In the genomic region with DNA sequence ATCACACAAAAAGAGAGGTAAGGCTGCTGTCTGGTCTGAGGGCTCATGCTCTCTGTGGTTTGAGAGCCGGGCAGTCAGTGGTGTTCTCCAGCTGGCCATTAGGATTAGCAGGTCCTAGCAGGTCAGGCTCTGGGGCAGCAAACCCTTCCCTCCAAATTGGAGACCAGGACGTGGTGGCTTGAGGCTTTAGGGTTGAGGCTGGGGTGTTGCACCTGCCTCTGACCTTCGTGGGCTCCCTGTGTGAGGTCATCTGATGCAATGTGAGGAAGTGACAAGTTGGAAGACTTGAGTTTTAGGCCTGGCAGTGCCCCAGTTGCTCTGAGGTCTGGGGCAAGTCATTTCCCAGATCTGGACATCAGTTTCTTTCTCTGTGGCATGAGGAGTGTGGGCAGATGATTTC, we compare ENCODE assay signal across 13 cellular contexts. TPM values are rescaled to one million over a fixed set of nuclear protein-coding genes. Genes with fewer than 3 reads are reported as not detected.
DNase-seq lines count a peak whose midpoint lies in the region; ATAC-seq and TF ChIP-seq lines count a peak whose summit lies in the region.
"Had no signal": no experiment of that assay in that cellular context is flagged by ENCODE, and none has a peak within 500 bp of the region (broad histone marks: within the 10 kb centered on the region; RNA-seq: fewer than 3 reads in every experiment).

No MANE protein-coding gene starts in this region.

- no peaks in the 10 kb centered on the region for H3K9me3 Mint-ChIP-seq in CD4-positive, CD25-positive, alpha-beta regulatory T cell
- H3K9me3 Mint-ChIP-seq in activated naive CD8-positive, alpha-beta T cell (ENCODE audit: low read depth) = no peaks in the 10 kb centered on the region

- H3K9me2 ChIP-seq in PC-3 (replicated peaks; ENCODE audit: low read length) = no peaks in the 10 kb centered on the region
- H3K9me2 ChIP-seq: SK-N-SH had no signal

- peak overlapping the region; percentile 70 for H3K23ac ChIP-seq in neuronal stem cell (ENCODE audit: low read depth, low read length, poor library complexity)

- H3K4me2 ChIP-seq in neuronal stem cell (ENCODE audit: insufficient read depth, low read length, poor library complexity, severe bottlenecking) (no peak overlapping the region), PC-3 (ENCODE audit: low read length) (no peak overlapping the region)
- H3K4me2 ChIP-seq: SK-N-SH had no signal

- no peak for ATAC-seq in CD4-positive, CD25-positive, alpha-beta regulatory T cell (ENCODE audit: low read depth in 2 of 2)
- ATAC-seq in PC-3 (no peak), HG03175 (IDR thresholded peaks at IDR 0.05; ENCODE audit: unreplicated experiment) (no peak), HG03159 (IDR thresholded peaks at IDR 0.05; ENCODE audit: unreplicated experiment) (no peak)

- H3F3A ChIP-seq in PC-3 (ENCODE audit: low read length, unreplicated experiment) = no peaks in the 10 kb centered on the region

- peaks cover 16% of the 10 kb centered on the region for H3K36me3 Mint-ChIP-seq in CD4-positive, CD25-positive, alpha-beta regulatory T cell
- peaks cover 2% of the 10 kb centered on the region for H3K36me3 Mint-ChIP-seq in activated naive CD8-positive, alpha-beta T cell

- H4K20me1 ChIP-seq in PC-3 (ENCODE audit: low read length) = peaks cover 60% of the 10 kb centered on the region

- H3K4me1 Mint-ChIP-seq in CD4-positive, CD25-positive, alpha-beta regulatory T cell = peaks cover 13 to 53% (median 46%) of the 10 kb centered on the region in 4 donors
- H3K4me1 Mint-ChIP-seq in activated naive CD8-positive, alpha-beta T cell (ENCODE audit: low read depth) = peaks cover 57% of the 10 kb centered on the region

- CTCF ChIA-PET in PC-3 (lab: Charles Lee) = no interaction called here

- H3K27me3 Mint-ChIP-seq in CD4-positive, CD25-positive, alpha-beta regulatory T cell = no peaks in the 10 kb centered on the region
- H3K27me3 Mint-ChIP-seq in activated naive CD8-positive, alpha-beta T cell = no peaks in the 10 kb centered on the region

- H3K14ac ChIP-seq in neuronal stem cell (ENCODE audit: low read length) = no peak overlapping the region

- H4K8ac ChIP-seq in neuronal stem cell (ENCODE audit: low read depth, low read length) = no peak overlapping the region

- H3K79me2 ChIP-seq in PC-3 (ENCODE audit: low read length) = peaks cover 73% of the 10 kb centered on the region

- H2AFZ ChIP-seq in neuronal stem cell (ENCODE audit: low read length) (no peak overlapping the region), PC-3 (ENCODE audit: low read length) (no peak overlapping the region)

- no peak overlapping the region for H3K27ac ChIP-seq in CD4-positive, CD25-positive, alpha-beta regulatory T cell (ENCODE audit: insufficient read depth, low read length, poor library complexity, severe bottlenecking)
- H3K27ac ChIP-seq in neuronal stem cell (replicated peaks; ENCODE audit: low read length) (no peak overlapping the region), PC-3 (ENCODE audit: low read length) (no peak overlapping the region)

- no CpG with 5 or more reads among the region's 3 CpGs for WGBS in neuronal stem cell (ENCODE audit: extremely low coverage in 2 of 2, insufficient read length in 2 of 2, insufficient replicate concordance in 1 of 2), 2 donors

- H3K4me3 ChIP-seq in CD4-positive, CD25-positive, alpha-beta regulatory T cell (ENCODE audit: low read depth, low read length) = no peak overlapping the region
- H3K4me3 ChIP-seq in neuronal stem cell (ENCODE audit: low read length in 2 of 2) = no peak overlapping the region
- no peak overlapping the region for H3K4me3 ChIP-seq in PC-3 (ENCODE audit: low read length)

- intact Hi-C loops in PC-3 (cut with micrococcal nuclease) = no loop called here

- DNase-seq in CD4-positive, CD25-positive, alpha-beta regulatory T cell = no peak
- DNase-seq in LHCN-M2 (ENCODE audit: low read depth) (peak; percentile 71), neuronal stem cell (ENCODE audit: low spot score) (no peak), PC-3 (no peak), COR-L47 (lab: John Stamatoyannopoulos, UW) (no peak)
- DNase-seq: DMS53; NCI-H1092; SK-N-SH; stimulated activated CD8-positive, alpha-beta memory T cell treated with anti-CD3 and anti-CD28 coated beads, Interleukin-4, amount 100 ng/mL, for 48 hours had no signal

- H3K18ac ChIP-seq in neuronal stem cell (ENCODE audit: low read length) = no peak overlapping the region

- H3K27me3 ChIP-seq in CD4-positive, CD25-positive, alpha-beta regulatory T cell (ENCODE audit: control insufficient read depth, insufficient read depth, low read length) = no peaks in the 10 kb centered on the region
- no peaks in the 10 kb centered on the region for H3K27me3 ChIP-seq in neuronal stem cell (ENCODE audit: control insufficient read depth in 3 of 3, insufficient read depth in 3 of 3, low read depth in 1 of 3, low read length in 3 of 3)
- no peaks in the 10 kb centered on the region for H3K27me3 ChIP-seq in PC-3 (ENCODE audit: low read length)

- no peak overlapping the region for H2BK12ac ChIP-seq in neuronal stem cell (ENCODE audit: low read length)

- H2BK15ac ChIP-seq in neuronal stem cell (ENCODE audit: low read length) = no peak overlapping the region

- H4K91ac ChIP-seq in neuronal stem cell (ENCODE audit: low read depth, low read length, poor library complexity) = no peak overlapping the region

- H3K4ac ChIP-seq in neuronal stem cell (ENCODE audit: low read length) = no peak overlapping the region

- no peak overlapping the region for H2BK120ac ChIP-seq in neuronal stem cell (ENCODE audit: low read depth, low read length)

- POLR2A ChIA-PET in PC-3 (lab: Charles Lee; ENCODE audit: unreplicated experiment) = no interaction called here

- TF ChIP-seq CTCF in PC-3 (conservative IDR thresholded peaks at IDR 0.05; ENCODE audit: low read depth, low read length) = no peak

- no peak overlapping the region for H2BK5ac ChIP-seq in neuronal stem cell (ENCODE audit: low read length)

- H3K9me3 ChIP-seq in CD4-positive, CD25-positive, alpha-beta regulatory T cell (ENCODE audit: control insufficient read depth in 2 of 2, low read length in 2 of 2) = no peaks in the 10 kb centered on the region
- H3K9me3 ChIP-seq in neuronal stem cell (replicated peaks in 1 of 2; ENCODE audit: control insufficient read depth in 2 of 2, insufficient read depth in 1 of 2, low read depth in 1 of 2, low read length in 2 of 2) = peaks cover 0 to under 1% of the 10 kb centered on the region in 2 donors
- H3K9me3 ChIP-seq in PC-3 (ENCODE audit: low read length) = no peaks in the 10 kb centered on the region
- H3K9me3 ChIP-seq: SK-N-SH had no signal

- H2AK5ac ChIP-seq in neuronal stem cell (ENCODE audit: low read depth, low read length) = no peak overlapping the region

- H3K4me1 ChIP-seq in CD4-positive, CD25-positive, alpha-beta regulatory T cell (ENCODE audit: control insufficient read depth, insufficient read depth, low read length, poor library complexity, severe bottlenecking) = peaks cover 41% of the 10 kb centered on the region
- H3K4me1 ChIP-seq in neuronal stem cell (ENCODE audit: control insufficient read depth in 2 of 2, insufficient read depth in 1 of 2, low read depth in 1 of 2, low read length in 2 of 2) (peaks cover 3 to 11% of the 10 kb centered on the region in 2 donors), PC-3 (ENCODE audit: insufficient read depth, low read length) (no peaks in the 10 kb centered on the region)

- peaks cover 13% of the 10 kb centered on the region for H3K79me1 ChIP-seq in neuronal stem cell (ENCODE audit: low read depth, low read length)

- no TSS peak for BruUV-seq in PC-3 (replicated peaks; lab: Mats Ljungman, UMichigan)

- no peak overlapping the region for H3K4me3 Mint-ChIP-seq in CD4-positive, CD25-positive, alpha-beta regulatory T cell
- H3K4me3 Mint-ChIP-seq in activated naive CD8-positive, alpha-beta T cell = no peak overlapping the region

- peaks cover 40% of the 10 kb centered on the region for H3K36me3 ChIP-seq in CD4-positive, CD25-positive, alpha-beta regulatory T cell (ENCODE audit: control insufficient read depth, insufficient read depth, low read length)
- H3K36me3 ChIP-seq in neuronal stem cell (replicated peaks in 1 of 2; ENCODE audit: control insufficient read depth in 2 of 2, insufficient read depth in 2 of 2, low read length in 2 of 2) (peaks cover 22 to 62% of the 10 kb centered on the region in 2 donors), PC-3 (ENCODE audit: low read depth, low read length) (peaks cover 34% of the 10 kb centered on the region)

- peak overlapping the region; percentile 29 to 53 (median 46) for H3K27ac Mint-ChIP-seq in CD4-positive, CD25-positive, alpha-beta regulatory T cell
- peak overlapping the region; percentile 90 for H3K27ac Mint-ChIP-seq in activated naive CD8-positive, alpha-beta T cell

- H3K9ac ChIP-seq in neuronal stem cell (ENCODE audit: low read depth, low read length, poor library complexity) = no peak overlapping the region
- H3K9ac ChIP-seq in PC-3 (ENCODE audit: low read length) = no peak overlapping the region
- H3K9ac ChIP-seq: SK-N-SH had no signal

RNA-seq across cellular contexts. Expression of a gene that starts 24.4 kb away (rescaled TPM):
- 136 TPM for total RNA-seq in CD4-positive, CD25-positive, alpha-beta regulatory T cell
- polyA plus RNA-seq in CD4-positive, CD25-positive, alpha-beta regulatory T cell = 10 to 100 TPM; 36.9 to 54.5 (median 44.6) TPM
- 118 and 123 TPM in 2 replicates for total RNA-seq in LHCN-M2 (2014; rRNA removed)
- 146 TPM for polyA plus RNA-seq in LHCN-M2 (2012)
- polyA plus RNA-seq in neuronal stem cell (2013, experiment 1 of 2) = 98.0 TPM
- 96.9 TPM for polyA plus RNA-seq in neuronal stem cell (2013, experiment 2 of 2)
- 119 and 136 TPM in 2 replicates for total RNA-seq in PC-3 (2014; rRNA removed)

RNA-seq across cellular contexts. Expression of a gene that starts 39.1 kb away (rescaled TPM):
- 22.0 TPM for total RNA-seq in CD4-positive, CD25-positive, alpha-beta regulatory T cell
- polyA plus RNA-seq in CD4-positive, CD25-positive, alpha-beta regulatory T cell = 10 to 100 TPM; 13.5 to 23.2 (median 21.5) TPM
- total RNA-seq in LHCN-M2 (2014; rRNA removed) (13.0 and 14.5 TPM in 2 replicates), PC-3 (2014; rRNA removed) (13.1 and 16.0 TPM in 2 replicates)
- 8.8 TPM for polyA plus RNA-seq in LHCN-M2 (2012)
- 11.8 TPM for polyA plus RNA-seq in neuronal stem cell (2013, experiment 1 of 2)
- 10.9 TPM for polyA plus RNA-seq in neuronal stem cell (2013, experiment 2 of 2)

RNA-seq across cellular contexts. Expression of a gene that starts 45.8 kb away (rescaled TPM):
- not detected for total RNA-seq in CD4-positive, CD25-positive, alpha-beta regulatory T cell
- polyA plus RNA-seq in CD4-positive, CD25-positive, alpha-beta regulatory T cell = not detected
- not detected in 2 replicates for total RNA-seq in LHCN-M2 (2014; rRNA removed)
- polyA plus RNA-seq in LHCN-M2 (2012) = 0.05 TPM
- 0.17 TPM for polyA plus RNA-seq in neuronal stem cell (2013, experiment 1 of 2)
- 0.10 TPM for polyA plus RNA-seq in neuronal stem cell (2013, experiment 2 of 2)
- not detected in 2 replicates for total RNA-seq in PC-3 (2014; rRNA removed)
- total RNA-seq: epithelial cell of proximal tubule had no signal

RNA-seq across cellular contexts. Expression of a gene that starts 49.1 kb away (rescaled TPM):
- total RNA-seq in CD4-positive, CD25-positive, alpha-beta regulatory T cell = 147 TPM
- 100 to 1,000 TPM; 276 to 323 (median 303) TPM for polyA plus RNA-seq in CD4-positive, CD25-positive, alpha-beta regulatory T cell
- 51.9 and 52.4 TPM in 2 replicates for total RNA-seq in LHCN-M2 (2014; rRNA removed)
- 64.7 TPM for polyA plus RNA-seq in LHCN-M2 (2012)
- polyA plus RNA-seq in neuronal stem cell (2013, experiment 1 of 2) = 38.4 TPM
- polyA plus RNA-seq in neuronal stem cell (2013, experiment 2 of 2) = 38.2 TPM
- total RNA-seq in PC-3 (2014; rRNA removed) = 65.0 and 70.0 TPM in 2 replicates
